ENCODE assay signal across 8 cellular contexts in genomic region chr5:100780376-100780870, GRCh38.
A peak's percentile ranks its signal among the peaks of the same experiment; 100 is the strongest.
DNase-seq lines count a peak whose midpoint lies in the region; ATAC-seq and TF ChIP-seq lines count a peak whose summit lies in the region.

No MANE protein-coding gene starts in this region.

- peak overlapping the region; percentile 78 for H3K27ac ChIP-seq in lower lobe of right lung

- peaks cover 19% of the 10 kb centered on the region for H3K4me1 ChIP-seq in lower lobe of right lung

- ATAC-seq in GM18861 (IDR thresholded peaks at IDR 0.05; ENCODE audit: unreplicated experiment) (peak; percentile 64), HG02571 (IDR thresholded peaks at IDR 0.05; ENCODE audit: unreplicated experiment) (peak; percentile 80), lower lobe of right lung (peak; percentile 62 to 68)

- TF ChIP-seq CTCF in NB4 (IDR thresholded peaks at IDR 0.05; ENCODE audit: low read depth, low read length) (no peak), lower lobe of right lung (IDR thresholded peaks at IDR 0.05) (no peak)

- no peaks in the 10 kb centered on the region for H3K9me3 ChIP-seq in lower lobe of right lung

- intact Hi-C loops in lower lobe of right lung (cut with DNase I): no loop called here

- peak; percentile 70 for DNase-seq in NB4 (ENCODE audit: low read depth)
- no peak for DNase-seq in lower lobe of right lung
- DNase-seq in AG08396 (ENCODE audit: low spot score): no peak
- no peak for DNase-seq in NCI-H1694 (lab: John Stamatoyannopoulos, UW)
- DNase-seq in NCI-H2196 (lab: John Stamatoyannopoulos, UW; ENCODE audit: unreplicated experiment): no peak
- no peak for DNase-seq in inferior parietal cortex (ENCODE audit: extremely low spot score)

- no peaks in the 10 kb centered on the region for H3K36me3 ChIP-seq in lower lobe of right lung

- no peak for TF ChIP-seq POLR2A in NB4 (IDR thresholded peaks at IDR 0.05; ENCODE audit: extremely low read depth, insufficient read length)

- H3K4me3 ChIP-seq in NB4 (ENCODE audit: low read depth, low read length) (peak overlapping the region; percentile 44), lower lobe of right lung (peak overlapping the region; percentile 14)

- H3K27me3 ChIP-seq in lower lobe of right lung (ENCODE audit: low read depth): no peaks in the 10 kb centered on the region
